In the genomic region with DNA sequence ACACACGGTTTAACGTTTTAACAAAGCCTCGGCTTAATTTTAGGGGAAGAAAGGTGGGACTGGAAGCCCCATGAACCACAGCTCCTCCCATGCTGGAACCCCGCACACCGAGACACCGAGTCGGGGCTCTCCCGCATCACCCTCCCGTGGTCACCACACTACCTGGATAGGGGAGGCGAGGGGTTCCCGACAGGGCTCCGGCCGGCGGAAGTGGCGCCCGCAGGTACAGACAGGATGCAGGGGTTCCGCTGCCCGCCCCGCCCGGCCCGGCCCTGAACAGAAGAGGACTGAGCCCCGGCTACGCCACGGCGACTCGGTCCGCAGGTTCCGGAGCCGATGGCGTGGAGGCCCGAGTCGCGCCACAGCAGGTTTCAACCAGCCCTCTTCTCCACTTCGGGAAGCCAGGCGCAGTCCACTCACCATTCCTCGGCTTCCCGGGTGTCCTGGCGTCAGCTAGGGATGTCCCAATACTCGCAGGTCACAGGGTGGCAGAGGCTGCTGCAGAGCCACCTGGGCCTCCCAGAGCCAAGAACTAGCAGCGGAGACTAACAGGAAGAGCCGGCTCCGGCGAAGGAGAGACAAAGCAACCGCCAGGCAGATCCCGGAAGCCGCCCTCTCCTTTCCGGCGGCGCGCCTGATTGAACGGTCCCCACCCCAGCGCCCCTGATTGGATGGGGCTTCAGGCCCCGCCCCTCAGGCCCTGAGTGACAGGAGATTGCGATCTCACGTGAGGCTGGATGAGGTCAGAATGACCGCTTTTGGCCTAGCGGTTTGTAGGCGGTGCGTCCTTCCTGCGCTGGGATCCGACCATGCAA, we compare ENCODE assay signal across 1 cellular context.
A peak's percentile ranks its signal among the peaks of the same experiment; 100 is the strongest.
TF ChIP-seq lines count a peak whose summit lies in the region.

A gene (minus strand): TSS at position 580 of the 815 bp plus-strand sequence. CDS start 157 bp downstream, at position 423.

TF ChIP-seq in HepG2, 621 proteins besides CTCF, POLR2A, EP300 and RAD21 (continued from another document and continues in another):
- TF ChIP-seq, protein P1, sequence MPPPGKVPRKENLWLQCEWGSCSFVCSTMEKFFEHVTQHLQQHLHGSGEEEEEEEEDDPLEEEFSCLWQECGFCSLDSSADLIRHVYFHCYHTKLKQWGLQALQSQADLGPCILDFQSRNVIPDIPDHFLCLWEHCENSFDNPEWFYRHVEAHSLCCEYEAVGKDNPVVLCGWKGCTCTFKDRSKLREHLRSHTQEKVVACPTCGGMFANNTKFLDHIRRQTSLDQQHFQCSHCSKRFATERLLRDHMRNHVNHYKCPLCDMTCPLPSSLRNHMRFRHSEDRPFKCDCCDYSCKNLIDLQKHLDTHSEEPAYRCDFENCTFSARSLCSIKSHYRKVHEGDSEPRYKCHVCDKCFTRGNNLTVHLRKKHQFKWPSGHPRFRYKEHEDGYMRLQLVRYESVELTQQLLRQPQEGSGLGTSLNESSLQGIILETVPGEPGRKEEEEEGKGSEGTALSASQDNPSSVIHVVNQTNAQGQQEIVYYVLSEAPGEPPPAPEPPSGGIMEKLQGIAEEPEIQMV (CRISPR knock-in tag; IDR thresholded peaks at IDR 0.05; ENCODE audit: low read depth), result no peak; the same call in 1 of the 2 replicates
- TF ChIP-seq ZNF891 (CRISPR knock-in tag; IDR thresholded peaks at IDR 0.05), result peak; percentile 90; the same call in 1 of the 2 replicates
- TF ChIP-seq TAF1 (CRISPR knock-in tag; IDR thresholded peaks at IDR 0.05), result peak; percentile 96
- TF ChIP-seq IKZF1 (IDR thresholded peaks at IDR 0.05), result no peak
- no peak for TF ChIP-seq ZNF496 (CRISPR knock-in tag; IDR thresholded peaks at IDR 0.05; ENCODE audit: insufficient replicate concordance)
- TF ChIP-seq ZFP90 (CRISPR knock-in tag; IDR thresholded peaks at IDR 0.05; ENCODE audit: borderline replicate concordance), result peak; percentile 28; the same call in 1 of the 2 replicates
- TF ChIP-seq LCORL (IDR thresholded peaks at IDR 0.05), result no peak
- TF ChIP-seq LCORL (CRISPR knock-in tag; IDR thresholded peaks at IDR 0.05), result peak; percentile 52; the same call in 1 of the 2 replicates
- TF ChIP-seq KAT7 (CRISPR knock-in tag; IDR thresholded peaks at IDR 0.05; ENCODE audit: borderline replicate concordance), result peak; percentile 91; the same call in 1 of the 2 replicates
- peak; percentile 50; the same call in 1 of the 2 replicates for TF ChIP-seq ZNF547 (CRISPR knock-in tag; IDR thresholded peaks at IDR 0.05)
- TF ChIP-seq, protein P2, sequence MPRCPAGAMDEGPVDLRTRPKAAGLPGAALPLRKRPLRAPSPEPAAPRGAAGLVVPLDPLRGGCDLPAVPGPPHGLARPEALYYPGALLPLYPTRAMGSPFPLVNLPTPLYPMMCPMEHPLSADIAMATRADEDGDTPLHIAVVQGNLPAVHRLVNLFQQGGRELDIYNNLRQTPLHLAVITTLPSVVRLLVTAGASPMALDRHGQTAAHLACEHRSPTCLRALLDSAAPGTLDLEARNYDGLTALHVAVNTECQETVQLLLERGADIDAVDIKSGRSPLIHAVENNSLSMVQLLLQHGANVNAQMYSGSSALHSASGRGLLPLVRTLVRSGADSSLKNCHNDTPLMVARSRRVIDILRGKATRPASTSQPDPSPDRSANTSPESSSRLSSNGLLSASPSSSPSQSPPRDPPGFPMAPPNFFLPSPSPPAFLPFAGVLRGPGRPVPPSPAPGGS (CRISPR knock-in tag; IDR thresholded peaks at IDR 0.05), result peak; percentile 76
- TF ChIP-seq GLI4 (CRISPR knock-in tag; IDR thresholded peaks at IDR 0.05; ENCODE audit: borderline replicate concordance), result peak; percentile 60; the same call in 1 of the 2 replicates
- no peak; the same call in 1 of the 2 replicates for TF ChIP-seq KLF11 (CRISPR knock-in tag; IDR thresholded peaks at IDR 0.05)
- TF ChIP-seq, protein P3, sequence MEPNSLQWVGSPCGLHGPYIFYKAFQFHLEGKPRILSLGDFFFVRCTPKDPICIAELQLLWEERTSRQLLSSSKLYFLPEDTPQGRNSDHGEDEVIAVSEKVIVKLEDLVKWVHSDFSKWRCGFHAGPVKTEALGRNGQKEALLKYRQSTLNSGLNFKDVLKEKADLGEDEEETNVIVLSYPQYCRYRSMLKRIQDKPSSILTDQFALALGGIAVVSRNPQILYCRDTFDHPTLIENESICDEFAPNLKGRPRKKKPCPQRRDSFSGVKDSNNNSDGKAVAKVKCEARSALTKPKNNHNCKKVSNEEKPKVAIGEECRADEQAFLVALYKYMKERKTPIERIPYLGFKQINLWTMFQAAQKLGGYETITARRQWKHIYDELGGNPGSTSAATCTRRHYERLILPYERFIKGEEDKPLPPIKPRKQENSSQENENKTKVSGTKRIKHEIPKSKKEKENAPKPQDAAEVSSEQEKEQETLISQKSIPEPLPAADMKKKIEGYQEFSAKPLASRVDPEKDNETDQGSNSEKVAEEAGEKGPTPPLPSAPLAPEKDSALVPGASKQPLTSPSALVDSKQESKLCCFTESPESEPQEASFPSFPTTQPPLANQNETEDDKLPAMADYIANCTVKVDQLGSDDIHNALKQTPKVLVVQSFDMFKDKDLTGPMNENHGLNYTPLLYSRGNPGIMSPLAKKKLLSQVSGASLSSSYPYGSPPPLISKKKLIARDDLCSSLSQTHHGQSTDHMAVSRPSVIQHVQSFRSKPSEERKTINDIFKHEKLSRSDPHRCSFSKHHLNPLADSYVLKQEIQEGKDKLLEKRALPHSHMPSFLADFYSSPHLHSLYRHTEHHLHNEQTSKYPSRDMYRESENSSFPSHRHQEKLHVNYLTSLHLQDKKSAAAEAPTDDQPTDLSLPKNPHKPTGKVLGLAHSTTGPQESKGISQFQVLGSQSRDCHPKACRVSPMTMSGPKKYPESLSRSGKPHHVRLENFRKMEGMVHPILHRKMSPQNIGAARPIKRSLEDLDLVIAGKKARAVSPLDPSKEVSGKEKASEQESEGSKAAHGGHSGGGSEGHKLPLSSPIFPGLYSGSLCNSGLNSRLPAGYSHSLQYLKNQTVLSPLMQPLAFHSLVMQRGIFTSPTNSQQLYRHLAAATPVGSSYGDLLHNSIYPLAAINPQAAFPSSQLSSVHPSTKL (CRISPR knock-in tag; IDR thresholded peaks at IDR 0.05), result peak; percentile 53; the same call in 1 of the 2 replicates
- no peak for TF ChIP-seq ZNF556 (CRISPR knock-in tag; IDR thresholded peaks at IDR 0.05; ENCODE audit: borderline replicate concordance)
- TF ChIP-seq GABPB1 (CRISPR knock-in tag; IDR thresholded peaks at IDR 0.05), result peak; percentile 94
- TF ChIP-seq, protein P4, sequence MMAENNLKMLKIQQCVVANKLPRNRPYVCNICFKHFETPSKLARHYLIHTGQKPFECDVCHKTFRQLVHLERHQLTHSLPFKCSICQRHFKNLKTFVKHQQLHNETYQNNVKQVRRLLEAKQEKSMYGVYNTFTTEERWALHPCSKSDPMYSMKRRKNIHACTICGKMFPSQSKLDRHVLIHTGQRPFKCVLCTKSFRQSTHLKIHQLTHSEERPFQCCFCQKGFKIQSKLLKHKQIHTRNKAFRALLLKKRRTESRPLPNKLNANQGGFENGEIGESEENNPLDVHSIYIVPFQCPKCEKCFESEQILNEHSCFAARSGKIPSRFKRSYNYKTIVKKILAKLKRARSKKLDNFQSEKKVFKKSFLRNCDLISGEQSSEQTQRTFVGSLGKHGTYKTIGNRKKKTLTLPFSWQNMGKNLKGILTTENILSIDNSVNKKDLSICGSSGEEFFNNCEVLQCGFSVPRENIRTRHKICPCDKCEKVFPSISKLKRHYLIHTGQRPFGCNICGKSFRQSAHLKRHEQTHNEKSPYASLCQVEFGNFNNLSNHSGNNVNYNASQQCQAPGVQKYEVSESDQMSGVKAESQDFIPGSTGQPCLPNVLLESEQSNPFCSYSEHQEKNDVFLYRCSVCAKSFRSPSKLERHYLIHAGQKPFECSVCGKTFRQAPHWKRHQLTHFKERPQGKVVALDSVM (CRISPR knock-in tag; IDR thresholded peaks at IDR 0.05), result peak; percentile 70
- peak; percentile 85 for TF ChIP-seq THAP11 (CRISPR knock-in tag; IDR thresholded peaks at IDR 0.05)
- TF ChIP-seq, protein P5, sequence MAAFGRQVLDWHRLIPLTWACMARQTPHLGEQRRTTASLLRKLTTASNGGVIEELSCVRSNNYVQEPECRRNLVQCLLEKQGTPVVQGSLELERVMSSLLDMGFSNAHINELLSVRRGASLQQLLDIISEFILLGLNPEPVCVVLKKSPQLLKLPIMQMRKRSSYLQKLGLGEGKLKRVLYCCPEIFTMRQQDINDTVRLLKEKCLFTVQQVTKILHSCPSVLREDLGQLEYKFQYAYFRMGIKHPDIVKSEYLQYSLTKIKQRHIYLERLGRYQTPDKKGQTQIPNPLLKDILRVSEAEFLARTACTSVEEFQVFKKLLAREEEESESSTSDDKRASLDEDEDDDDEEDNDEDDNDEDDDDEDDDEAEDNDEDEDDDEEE (CRISPR knock-in tag; IDR thresholded peaks at IDR 0.05), result 0 out of 2 replicates have a peak, but pooled peaks have one; percentile 22
- TF ChIP-seq CEBPB (IDR thresholded peaks at IDR 0.05; ENCODE audit: borderline replicate concordance, low read depth, low read length), result peak; percentile 45; the same call in 1 of the 2 replicates
- peak; percentile 86 for TF ChIP-seq ZFX (CRISPR knock-in tag; IDR thresholded peaks at IDR 0.05; ENCODE audit: low read depth)
- TF ChIP-seq PTBP1 (IDR thresholded peaks at IDR 0.05; ENCODE audit: low read depth, low read length, poor library complexity, severe bottlenecking), result peak; percentile 76
- TF ChIP-seq ELF4 (CRISPR knock-in tag; IDR thresholded peaks at IDR 0.05; ENCODE audit: borderline replicate concordance), result 0 out of 2 replicates have a peak, but pooled peaks have one; percentile 76
- peak; percentile 66; the same call in 1 of the 2 replicates for TF ChIP-seq HOXA5 (CRISPR knock-in tag; IDR thresholded peaks at IDR 0.05)
- TF ChIP-seq TCF7L2 (IDR thresholded peaks at IDR 0.05; ENCODE audit: low read depth, low read length), result no peak
- no peak for TF ChIP-seq ZSCAN25 (CRISPR knock-in tag; IDR thresholded peaks at IDR 0.05)
- no peak for TF ChIP-seq CBX5 (CRISPR knock-in tag; IDR thresholded peaks at IDR 0.05; ENCODE audit: borderline replicate concordance)
- peak; percentile 34; the same call in 1 of the 2 replicates for TF ChIP-seq MAZ (IDR thresholded peaks at IDR 0.05; ENCODE audit: borderline replicate concordance, low read depth, low read length)
- TF ChIP-seq MAZ (CRISPR knock-in tag; IDR thresholded peaks at IDR 0.05; ENCODE audit: low read depth), result peak; percentile 47
- peak; percentile 82 for TF ChIP-seq SP4 (CRISPR knock-in tag; IDR thresholded peaks at IDR 0.05)
- peak; percentile 75 for TF ChIP-seq ZNF501 (CRISPR knock-in tag; IDR thresholded peaks at IDR 0.05)
- peak; percentile 81; the same call in 1 of the 2 replicates for TF ChIP-seq NFKB2 (CRISPR knock-in tag; IDR thresholded peaks at IDR 0.05; ENCODE audit: borderline replicate concordance)
- 0 out of 2 replicates have a peak, but pooled peaks have one; percentile 50 for TF ChIP-seq ZNF296 (CRISPR knock-in tag; conservative IDR thresholded peaks at IDR 0.05)
- TF ChIP-seq, protein P6, sequence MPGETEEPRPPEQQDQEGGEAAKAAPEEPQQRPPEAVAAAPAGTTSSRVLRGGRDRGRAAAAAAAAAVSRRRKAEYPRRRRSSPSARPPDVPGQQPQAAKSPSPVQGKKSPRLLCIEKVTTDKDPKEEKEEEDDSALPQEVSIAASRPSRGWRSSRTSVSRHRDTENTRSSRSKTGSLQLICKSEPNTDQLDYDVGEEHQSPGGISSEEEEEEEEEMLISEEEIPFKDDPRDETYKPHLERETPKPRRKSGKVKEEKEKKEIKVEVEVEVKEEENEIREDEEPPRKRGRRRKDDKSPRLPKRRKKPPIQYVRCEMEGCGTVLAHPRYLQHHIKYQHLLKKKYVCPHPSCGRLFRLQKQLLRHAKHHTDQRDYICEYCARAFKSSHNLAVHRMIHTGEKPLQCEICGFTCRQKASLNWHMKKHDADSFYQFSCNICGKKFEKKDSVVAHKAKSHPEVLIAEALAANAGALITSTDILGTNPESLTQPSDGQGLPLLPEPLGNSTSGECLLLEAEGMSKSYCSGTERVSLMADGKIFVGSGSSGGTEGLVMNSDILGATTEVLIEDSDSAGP (CRISPR knock-in tag; IDR thresholded peaks at IDR 0.05; ENCODE audit: borderline replicate concordance), result peak; percentile 86; the same call in 1 of the 2 replicates
- no peak for TF ChIP-seq ZNF850 (CRISPR knock-in tag; conservative IDR thresholded peaks at IDR 0.05)
- TF ChIP-seq, protein P7, sequence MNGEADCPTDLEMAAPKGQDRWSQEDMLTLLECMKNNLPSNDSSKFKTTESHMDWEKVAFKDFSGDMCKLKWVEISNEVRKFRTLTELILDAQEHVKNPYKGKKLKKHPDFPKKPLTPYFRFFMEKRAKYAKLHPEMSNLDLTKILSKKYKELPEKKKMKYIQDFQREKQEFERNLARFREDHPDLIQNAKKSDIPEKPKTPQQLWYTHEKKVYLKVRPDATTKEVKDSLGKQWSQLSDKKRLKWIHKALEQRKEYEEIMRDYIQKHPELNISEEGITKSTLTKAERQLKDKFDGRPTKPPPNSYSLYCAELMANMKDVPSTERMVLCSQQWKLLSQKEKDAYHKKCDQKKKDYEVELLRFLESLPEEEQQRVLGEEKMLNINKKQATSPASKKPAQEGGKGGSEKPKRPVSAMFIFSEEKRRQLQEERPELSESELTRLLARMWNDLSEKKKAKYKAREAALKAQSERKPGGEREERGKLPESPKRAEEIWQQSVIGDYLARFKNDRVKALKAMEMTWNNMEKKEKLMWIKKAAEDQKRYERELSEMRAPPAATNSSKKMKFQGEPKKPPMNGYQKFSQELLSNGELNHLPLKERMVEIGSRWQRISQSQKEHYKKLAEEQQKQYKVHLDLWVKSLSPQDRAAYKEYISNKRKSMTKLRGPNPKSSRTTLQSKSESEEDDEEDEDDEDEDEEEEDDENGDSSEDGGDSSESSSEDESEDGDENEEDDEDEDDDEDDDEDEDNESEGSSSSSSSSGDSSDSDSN (CRISPR knock-in tag; IDR thresholded peaks at IDR 0.05), result peak; percentile 92; the same call in 1 of the 2 replicates
- TF ChIP-seq, protein P8, sequence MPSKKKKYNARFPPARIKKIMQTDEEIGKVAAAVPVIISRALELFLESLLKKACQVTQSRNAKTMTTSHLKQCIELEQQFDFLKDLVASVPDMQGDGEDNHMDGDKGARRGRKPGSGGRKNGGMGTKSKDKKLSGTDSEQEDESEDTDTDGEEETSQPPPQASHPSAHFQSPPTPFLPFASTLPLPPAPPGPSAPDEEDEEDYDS (CRISPR knock-in tag; IDR thresholded peaks at IDR 0.05), result peak; percentile 88
- TF ChIP-seq, protein P9, sequence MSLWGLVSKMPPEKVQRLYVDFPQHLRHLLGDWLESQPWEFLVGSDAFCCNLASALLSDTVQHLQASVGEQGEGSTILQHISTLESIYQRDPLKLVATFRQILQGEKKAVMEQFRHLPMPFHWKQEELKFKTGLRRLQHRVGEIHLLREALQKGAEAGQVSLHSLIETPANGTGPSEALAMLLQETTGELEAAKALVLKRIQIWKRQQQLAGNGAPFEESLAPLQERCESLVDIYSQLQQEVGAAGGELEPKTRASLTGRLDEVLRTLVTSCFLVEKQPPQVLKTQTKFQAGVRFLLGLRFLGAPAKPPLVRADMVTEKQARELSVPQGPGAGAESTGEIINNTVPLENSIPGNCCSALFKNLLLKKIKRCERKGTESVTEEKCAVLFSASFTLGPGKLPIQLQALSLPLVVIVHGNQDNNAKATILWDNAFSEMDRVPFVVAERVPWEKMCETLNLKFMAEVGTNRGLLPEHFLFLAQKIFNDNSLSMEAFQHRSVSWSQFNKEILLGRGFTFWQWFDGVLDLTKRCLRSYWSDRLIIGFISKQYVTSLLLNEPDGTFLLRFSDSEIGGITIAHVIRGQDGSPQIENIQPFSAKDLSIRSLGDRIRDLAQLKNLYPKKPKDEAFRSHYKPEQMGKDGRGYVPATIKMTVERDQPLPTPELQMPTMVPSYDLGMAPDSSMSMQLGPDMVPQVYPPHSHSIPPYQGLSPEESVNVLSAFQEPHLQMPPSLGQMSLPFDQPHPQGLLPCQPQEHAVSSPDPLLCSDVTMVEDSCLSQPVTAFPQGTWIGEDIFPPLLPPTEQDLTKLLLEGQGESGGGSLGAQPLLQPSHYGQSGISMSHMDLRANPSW (CRISPR knock-in tag; IDR thresholded peaks at IDR 0.05; ENCODE audit: borderline replicate concordance), result peak; percentile 10; the same call in 1 of the 2 replicates
